ENCODE assay signal across 1 cellular context in genomic region chr1:19043579-19044443, GRCh38.
TF ChIP-seq lines count a peak whose summit lies in the region.

No MANE protein-coding gene starts in this region.

TF ChIP-seq in K562, 482 proteins besides CTCF, POLR2A, EP300 and RAD21:
- TF ChIP-seq ZNF23 (CRISPR knock-in tag; IDR thresholded peaks at IDR 0.05) (no peak), CBX1 (IDR thresholded peaks at IDR 0.05; ENCODE audit: low read depth) (no peak), ZFP1 (CRISPR knock-in tag; IDR thresholded peaks at IDR 0.05) (no peak), NFE2 (IDR thresholded peaks at IDR 0.05; ENCODE audit: low read depth) (no peak), HDAC2 (IDR thresholded peaks at IDR 0.05) (no peak), HNRNPH1 (optimal IDR thresholded peaks at IDR 0.05; ENCODE audit: low read depth, low read length) (no peak), ZNF140 (CRISPR knock-in tag; IDR thresholded peaks at IDR 0.05) (no peak), ZNF311 (CRISPR knock-in tag; IDR thresholded peaks at IDR 0.05) (no peak), TAF7 (tag; IDR thresholded peaks at IDR 0.05) (no peak), ZKSCAN3 (CRISPR knock-in tag; IDR thresholded peaks at IDR 0.05) (no peak), GABPA (tag; conservative IDR thresholded peaks at IDR 0.05; ENCODE audit: low read depth) (no peak), ZC3H8 (IDR thresholded peaks at IDR 0.05) (no peak), ZNF280A (IDR thresholded peaks at IDR 0.05; ENCODE audit: low read depth, partially characterized antibody) (no peak), CBX8 (IDR thresholded peaks at IDR 0.05; ENCODE audit: borderline replicate concordance, extremely low read depth, low read depth, low read length, poor library complexity, severe bottlenecking) (no peak), ZNF224 (CRISPR knock-in tag; IDR thresholded peaks at IDR 0.05) (no peak), POLR3G (IDR thresholded peaks at IDR 0.05; ENCODE audit: extremely low read depth, insufficient read length, insufficient replicate concordance) (no peak), ZFP91 (CRISPR knock-in tag; IDR thresholded peaks at IDR 0.05) (no peak)
- TF ChIP-seq, protein P1, sequence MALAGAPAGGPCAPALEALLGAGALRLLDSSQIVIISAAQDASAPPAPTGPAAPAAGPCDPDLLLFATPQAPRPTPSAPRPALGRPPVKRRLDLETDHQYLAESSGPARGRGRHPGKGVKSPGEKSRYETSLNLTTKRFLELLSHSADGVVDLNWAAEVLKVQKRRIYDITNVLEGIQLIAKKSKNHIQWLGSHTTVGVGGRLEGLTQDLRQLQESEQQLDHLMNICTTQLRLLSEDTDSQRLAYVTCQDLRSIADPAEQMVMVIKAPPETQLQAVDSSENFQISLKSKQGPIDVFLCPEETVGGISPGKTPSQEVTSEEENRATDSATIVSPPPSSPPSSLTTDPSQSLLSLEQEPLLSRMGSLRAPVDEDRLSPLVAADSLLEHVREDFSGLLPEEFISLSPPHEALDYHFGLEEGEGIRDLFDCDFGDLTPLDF (CRISPR knock-in tag; IDR thresholded peaks at IDR 0.05) = no peak
- TF ChIP-seq, protein P2, sequence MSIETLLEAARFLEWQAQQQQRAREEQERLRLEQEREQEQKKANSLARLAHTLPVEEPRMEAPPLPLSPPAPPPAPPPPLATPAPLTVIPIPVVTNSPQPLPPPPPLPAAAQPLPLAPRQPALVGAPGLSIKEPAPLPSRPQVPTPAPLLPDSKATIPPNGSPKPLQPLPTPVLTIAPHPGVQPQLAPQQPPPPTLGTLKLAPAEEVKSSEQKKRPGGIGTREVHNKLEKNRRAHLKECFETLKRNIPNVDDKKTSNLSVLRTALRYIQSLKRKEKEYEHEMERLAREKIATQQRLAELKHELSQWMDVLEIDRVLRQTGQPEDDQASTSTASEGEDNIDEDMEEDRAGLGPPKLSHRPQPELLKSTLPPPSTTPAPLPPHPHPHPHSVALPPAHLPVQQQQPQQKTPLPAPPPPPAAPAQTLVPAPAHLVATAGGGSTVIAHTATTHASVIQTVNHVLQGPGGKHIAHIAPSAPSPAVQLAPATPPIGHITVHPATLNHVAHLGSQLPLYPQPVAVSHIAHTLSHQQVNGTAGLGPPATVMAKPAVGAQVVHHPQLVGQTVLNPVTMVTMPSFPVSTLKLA (conservative IDR thresholded peaks at IDR 0.05) = no peak
- TF ChIP-seq, protein P3, sequence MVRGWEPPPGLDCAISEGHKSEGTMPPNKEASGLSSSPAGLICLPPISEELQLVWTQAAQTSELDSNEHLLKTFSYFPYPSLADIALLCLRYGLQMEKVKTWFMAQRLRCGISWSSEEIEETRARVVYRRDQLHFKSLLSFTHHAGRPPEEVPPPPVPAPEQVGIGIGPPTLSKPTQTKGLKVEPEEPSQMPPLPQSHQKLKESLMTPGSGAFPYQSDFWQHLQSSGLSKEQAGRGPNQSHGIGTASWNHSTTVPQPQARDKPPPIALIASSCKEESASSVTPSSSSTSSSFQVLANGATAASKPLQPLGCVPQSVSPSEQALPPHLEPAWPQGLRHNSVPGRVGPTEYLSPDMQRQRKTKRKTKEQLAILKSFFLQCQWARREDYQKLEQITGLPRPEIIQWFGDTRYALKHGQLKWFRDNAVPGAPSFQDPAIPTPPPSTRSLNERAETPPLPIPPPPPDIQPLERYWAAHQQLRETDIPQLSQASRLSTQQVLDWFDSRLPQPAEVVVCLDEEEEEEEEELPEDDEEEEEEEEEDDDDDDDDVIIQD (CRISPR knock-in tag; IDR thresholded peaks at IDR 0.05) = no peak
